In the genomic region with DNA sequence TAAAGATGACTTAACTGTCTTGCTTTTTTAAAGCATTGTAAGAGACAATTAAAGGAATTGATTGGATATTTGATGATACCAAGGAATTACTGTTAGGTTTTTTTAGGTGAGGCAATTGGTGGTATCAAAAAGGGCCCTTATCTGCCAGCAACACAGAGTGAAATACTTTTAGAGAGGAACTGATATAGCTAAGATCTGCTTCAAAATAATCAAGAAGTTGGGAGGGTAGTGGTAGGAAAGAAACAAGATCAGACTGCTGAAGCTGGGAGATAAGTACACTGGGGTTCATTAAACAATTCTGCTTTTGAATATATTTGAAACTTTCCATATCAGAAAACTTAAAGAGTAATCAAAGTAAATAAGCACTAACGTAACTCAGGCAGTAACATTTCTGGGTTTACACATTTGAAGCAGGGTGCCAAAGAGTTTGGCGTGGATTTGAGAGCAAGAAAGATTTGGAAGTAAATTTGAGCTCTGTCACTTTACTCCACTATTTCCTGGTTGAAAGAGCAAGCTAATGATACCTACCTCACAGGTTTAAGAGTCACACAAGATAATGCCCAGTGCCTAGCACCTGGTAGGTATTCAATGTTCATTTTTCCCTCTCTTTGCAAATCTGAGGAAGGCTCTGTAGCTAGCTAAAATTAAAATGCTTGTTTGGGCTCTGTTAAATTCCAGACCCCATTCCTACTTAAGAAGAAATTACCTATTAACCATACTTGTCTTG, we compare ENCODE assay signal across 1 cellular context.
TF ChIP-seq lines count a peak whose summit lies in the region.

No MANE protein-coding gene starts in this region.

TF ChIP-seq in GM12878, 131 proteins besides CTCF, POLR2A, EP300 and RAD21:
- no peak for TF ChIP-seq HDAC2 (IDR thresholded peaks at IDR 0.05)
- TF ChIP-seq USF1 (IDR thresholded peaks at IDR 0.05; ENCODE audit: borderline replicate concordance, extremely low read length, insufficient read depth, low read depth, low read length) = no peak
- no peak for TF ChIP-seq BMI1 (IDR thresholded peaks at IDR 0.05; ENCODE audit: borderline replicate concordance)
- no peak for TF ChIP-seq ZNF217 (IDR thresholded peaks at IDR 0.05)
- no peak for TF ChIP-seq POU2F2 (IDR thresholded peaks at IDR 0.05; ENCODE audit: borderline replicate concordance, low read depth, low read length)
- TF ChIP-seq SMARCA5 (IDR thresholded peaks at IDR 0.05) = no peak
- no peak for TF ChIP-seq BRCA1 (IDR thresholded peaks at IDR 0.05; ENCODE audit: low read depth, low read length)
- TF ChIP-seq CHD2 (IDR thresholded peaks at IDR 0.05; ENCODE audit: borderline replicate concordance, low read depth, low read length) = no peak
- TF ChIP-seq GABPA (IDR thresholded peaks at IDR 0.05; ENCODE audit: low read depth) = no peak
- TF ChIP-seq, protein P1, sequence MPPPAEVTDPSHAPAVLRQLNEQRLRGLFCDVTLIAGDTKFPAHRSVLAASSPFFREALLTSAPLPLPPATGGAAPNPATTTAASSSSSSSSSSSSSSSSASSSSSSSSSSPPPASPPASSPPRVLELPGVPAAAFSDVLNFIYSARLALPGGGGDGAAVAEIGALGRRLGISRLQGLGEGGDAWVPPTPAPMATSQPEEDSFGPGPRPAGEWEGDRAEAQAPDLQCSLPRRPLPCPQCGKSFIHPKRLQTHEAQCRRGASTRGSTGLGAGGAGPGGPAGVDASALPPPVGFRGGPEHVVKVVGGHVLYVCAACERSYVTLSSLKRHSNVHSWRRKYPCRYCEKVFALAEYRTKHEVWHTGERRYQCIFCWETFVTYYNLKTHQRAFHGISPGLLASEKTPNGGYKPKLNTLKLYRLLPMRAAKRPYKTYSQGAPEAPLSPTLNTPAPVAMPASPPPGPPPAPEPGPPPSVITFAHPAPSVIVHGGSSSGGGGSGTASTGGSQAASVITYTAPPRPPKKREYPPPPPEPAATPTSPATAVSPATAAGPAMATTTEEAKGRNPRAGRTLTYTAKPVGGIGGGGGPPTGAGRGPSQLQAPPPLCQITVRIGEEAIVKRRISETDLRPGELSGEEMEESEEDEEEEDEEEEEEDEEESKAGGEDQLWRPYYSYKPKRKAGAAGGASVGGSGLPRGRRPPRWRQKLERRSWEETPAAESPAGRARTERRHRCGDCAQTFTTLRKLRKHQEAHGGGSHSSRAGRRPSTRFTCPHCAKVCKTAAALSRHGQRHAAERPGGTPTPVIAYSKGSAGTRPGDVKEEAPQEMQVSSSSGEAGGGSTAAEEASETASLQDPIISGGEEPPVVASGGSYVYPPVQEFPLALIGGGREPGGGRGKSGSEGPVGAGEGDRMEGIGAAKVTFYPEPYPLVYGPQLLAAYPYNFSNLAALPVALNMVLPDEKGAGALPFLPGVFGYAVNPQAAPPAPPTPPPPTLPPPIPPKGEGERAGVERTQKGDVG (CRISPR knock-in tag; IDR thresholded peaks at IDR 0.05) = no peak
- no peak for TF ChIP-seq ZSCAN29 (IDR thresholded peaks at IDR 0.05)
- no peak for TF ChIP-seq SUZ12 (IDR thresholded peaks at IDR 0.05; ENCODE audit: unreplicated experiment)
- TF ChIP-seq ASH2L (IDR thresholded peaks at IDR 0.05; ENCODE audit: borderline replicate concordance, low read depth) = no peak
